Comparison of ENCODE assay signal across 8 cellular contexts in genomic region chr3:52770581-52771333, GRCh38. TPM values are rescaled to one million over a fixed set of nuclear protein-coding genes. Genes with fewer than 3 reads are reported as not detected.
DNase-seq lines count a peak whose midpoint lies in the region; TF ChIP-seq lines count a peak whose summit lies in the region.

TSS of gene NEK4 (minus strand) at chr3:52770940. CDS start at chr3:52770746, 194 bp downstream.

- no peaks in the 10 kb centered on the region; the same call in 1 of the 2 replicates for H3K79me2 ChIP-seq in H9 (ENCODE audit: insufficient read depth, low read length)

- no peaks in the 10 kb centered on the region for H4K20me1 ChIP-seq in H9 (ENCODE audit: control insufficient read depth, insufficient read depth, insufficient read length)

- H3K4ac ChIP-seq in H9 (ENCODE audit: low read depth, low read length): no peak within 1 kb of the TSS

- H3T11ph ChIP-seq in H9 (ENCODE audit: low read length): no peak within 1 kb of the TSS

- H2AFZ ChIP-seq in H9 (ENCODE audit: low read length): no peak within 1 kb of the TSS

- peak; percentile 93 for DNase-seq in G401 (ENCODE audit: low spot score)
- DNase-seq in H9: peak; percentile 93
- peak; percentile 86 for DNase-seq in MG63
- DNase-seq in SHP77 (lab: John Stamatoyannopoulos, UW): peak; percentile 85 to 86
- DNase-seq in activated effector memory CD4-positive, alpha-beta T cell treated with Interleukin-2 at 50 U/mL for 16 hours: peak; percentile 73
- peak; percentile 82 for DNase-seq in fibroblast of the conjunctiva (ENCODE audit: low read depth)
- peak; percentile 95 for DNase-seq in nephron progenitor cell

- H3K27me3 ChIP-seq in H9 (ENCODE audit: insufficient read depth, low read length) (no peaks in the 10 kb centered on the region), MG63 (no peaks in the 10 kb centered on the region)

- H3K4me3 ChIP-seq in MG63: peak within 1 kb of the TSS; percentile 86

- no peak within 1 kb of the TSS for H2BK120ac ChIP-seq in H9 (ENCODE audit: low read depth, low read length, poor library complexity, severe bottlenecking)

- no peak within 1 kb of the TSS for H4K8ac ChIP-seq in H9 (replicated peaks; ENCODE audit: insufficient read length, low read depth, low read length)

- no peak within 1 kb of the TSS for H3K23ac ChIP-seq in H9 (ENCODE audit: insufficient read length, low read depth, low read length)

- H2BK5ac ChIP-seq in H9 (ENCODE audit: insufficient read length, low read length): no peak within 1 kb of the TSS

- H3K79me1 ChIP-seq in H9 (ENCODE audit: insufficient read depth, low read depth, low read length, poor library complexity, severe bottlenecking): no peaks in the 10 kb centered on the region

- H2BK15ac ChIP-seq in H9 (ENCODE audit: low read depth, low read length): no peak within 1 kb of the TSS

- no CpG with 5 or more reads among the region's 62 CpGs for WGBS in H9 (ENCODE audit: extremely low coverage, insufficient read length, low lambda C conversion rate)

- H3K4me1 Mint-ChIP-seq in H9: peaks cover 9 to 16% of the 10 kb centered on the region in 2 experiments
- peaks cover 34% of the 10 kb centered on the region for H3K4me1 Mint-ChIP-seq in nephron progenitor cell
- peaks cover 22% of the 10 kb centered on the region for H3K4me1 Mint-ChIP-seq in stimulated activated naive CD8-positive, alpha-beta T cell treated with anti-CD3 and anti-CD28 coated beads, Interleukin-15, Interleukin-2, amounts not matched to agents 100 ng/mL and 50 ng/mL, for 24 hours (ENCODE audit: low read depth)

- no peaks in the 10 kb centered on the region for H3K4me1 ChIP-seq in H9 (ENCODE audit: insufficient read depth, low read length)

- H3K4me3 Mint-ChIP-seq in H9: peak within 1 kb of the TSS; percentile 82 to 92
- peak within 1 kb of the TSS; percentile 91 for H3K4me3 Mint-ChIP-seq in nephron progenitor cell
- peak within 1 kb of the TSS; percentile 96 for H3K4me3 Mint-ChIP-seq in stimulated activated naive CD8-positive, alpha-beta T cell treated with anti-CD3 and anti-CD28 coated beads, Interleukin-15, Interleukin-2, amounts not matched to agents 100 ng/mL and 50 ng/mL, for 24 hours

- in situ Hi-C loops in G401 (cut with HindIII; ENCODE audit: low sequenced_read_pairs): no loop called here

- no peak within 1 kb of the TSS for H2BK12ac ChIP-seq in H9 (ENCODE audit: insufficient read length, low read depth, low read length)

- peaks cover 6% of the 10 kb centered on the region for H3K23me2 ChIP-seq in H9 (ENCODE audit: insufficient read length, low read depth, low read length, poor library complexity, severe bottlenecking)

- H3K18ac ChIP-seq in H9 (ENCODE audit: insufficient read length, low read depth, low read length): peak within 1 kb of the TSS; percentile 72

- H3K27ac Mint-ChIP-seq in H9 (peak within 1 kb of the TSS; percentile 77 to 99 (median 98)), nephron progenitor cell (peak within 1 kb of the TSS; percentile 95)
- H3K27ac Mint-ChIP-seq in stimulated activated naive CD8-positive, alpha-beta T cell treated with anti-CD3 and anti-CD28 coated beads, Interleukin-15, Interleukin-2, amounts not matched to agents 100 ng/mL and 50 ng/mL, for 24 hours: peak within 1 kb of the TSS; percentile 97

- H2AK5ac ChIP-seq in H9 (ENCODE audit: insufficient read length, low read length): no peak within 1 kb of the TSS

- H3K27ac ChIP-seq in H9 (ENCODE audit: insufficient read length, low read depth, low read length): peak within 1 kb of the TSS; percentile 13

- H3K36me3 Mint-ChIP-seq in H9 (ENCODE audit: insufficient read depth in 1 of 3, low read depth in 3 of 3) (peaks cover 2 to 22% (median 20%) of the 10 kb centered on the region in 3 experiments; a peak in 6 of 7 replicates), nephron progenitor cell (ENCODE audit: low read depth) (peaks cover 26% of the 10 kb centered on the region)
- H3K36me3 Mint-ChIP-seq in stimulated activated naive CD8-positive, alpha-beta T cell treated with anti-CD3 and anti-CD28 coated beads, Interleukin-15, Interleukin-2, amounts not matched to agents 100 ng/mL and 50 ng/mL, for 24 hours (ENCODE audit: low read depth): no peaks in the 10 kb centered on the region

- H3K9ac ChIP-seq in H9 (ENCODE audit: extremely low read depth, insufficient read length, low read length): peak within 1 kb of the TSS; percentile 94

- peaks cover 6% of the 10 kb centered on the region; the same call in 1 of the 2 replicates for H3K27me3 Mint-ChIP-seq in H9 (ENCODE audit: low read depth)
- no peaks in the 10 kb centered on the region for H3K27me3 Mint-ChIP-seq in nephron progenitor cell (ENCODE audit: low read depth, poor library complexity)
- no peaks in the 10 kb centered on the region for H3K27me3 Mint-ChIP-seq in stimulated activated naive CD8-positive, alpha-beta T cell treated with anti-CD3 and anti-CD28 coated beads, Interleukin-15, Interleukin-2, amounts not matched to agents 100 ng/mL and 50 ng/mL, for 24 hours

- H4K91ac ChIP-seq in H9 (ENCODE audit: insufficient read length, low read depth, low read length): no peak within 1 kb of the TSS

- no peak within 1 kb of the TSS for H3K56ac ChIP-seq in H9 (ENCODE audit: insufficient read length, low read depth, low read length)

- TF ChIP-seq CTCF in H9 (conservative IDR thresholded peaks at IDR 0.05): no peak; the same call in 2 of the 3 replicates
- no peak for TF ChIP-seq CTCF in nephron progenitor cell (IDR thresholded peaks at IDR 0.05)

- H2BK20ac ChIP-seq in H9 (ENCODE audit: low read depth, low read length, poor library complexity, severe bottlenecking): no peak within 1 kb of the TSS

- H3K14ac ChIP-seq in H9 (ENCODE audit: insufficient read depth, low read length): peak within 1 kb of the TSS; percentile 75

- H3K9me3 Mint-ChIP-seq in H9 (no peaks in the 10 kb centered on the region), nephron progenitor cell (no peaks in the 10 kb centered on the region)
- H3K9me3 Mint-ChIP-seq in stimulated activated naive CD8-positive, alpha-beta T cell treated with anti-CD3 and anti-CD28 coated beads, Interleukin-15, Interleukin-2, amounts not matched to agents 100 ng/mL and 50 ng/mL, for 24 hours: no peaks in the 10 kb centered on the region

- peak within 1 kb of the TSS; percentile 95 for H3K4me2 ChIP-seq in H9 (ENCODE audit: insufficient read depth, insufficient read length, low read length)

- peaks cover under 1% of the 10 kb centered on the region; the same call in 1 of the 2 replicates for H3K36me3 ChIP-seq in MG63

- H4K5ac ChIP-seq in H9 (ENCODE audit: insufficient read length, low read depth, low read length): peak within 1 kb of the TSS; percentile 58

- H3K9me3 ChIP-seq in H9 (ENCODE audit: control insufficient read depth, low read depth, low read length) (no peaks in the 10 kb centered on the region), MG63 (no peaks in the 10 kb centered on the region)

RNA-seq across cellular contexts. Expression of gene NEK4, which starts in this region (rescaled TPM):
- 34.1 and 40.7 TPM in 2 replicates for total RNA-seq in G401 (2014; rRNA removed; shearing (Covaris generic))
- 35.2 and 36.0 TPM in 2 replicates for total RNA-seq in H9 (2021)
- 13.5 and 14.6 TPM in 2 replicates for total RNA-seq in MG63 (2014; rRNA removed; shearing (Covaris generic); ENCODE audit: low replicate concordance)

Comparison
In these comparisons a context has a peak if more than half of its experiments do, and no peak if none do; other contexts are left out.
1. Peak in every context shown above with its lines: DNase-seq, H3K4me3 ChIP-seq and H3K27ac ChIP-seq.